ENCODE assay signal across 21 cellular contexts in genomic region chr15:77853008-77853328, GRCh38.
"Had no signal": no experiment of that assay in that cellular context is flagged by ENCODE, and none has a peak within 500 bp of the region (broad histone marks: within the 10 kb centered on the region; RNA-seq: fewer than 3 reads in every experiment).

No MANE protein-coding gene starts in this region.

- H3K36me3 ChIP-seq: brain microvascular endothelial cell, cardiac muscle cell, Peyer's patch, SJSA1 had no signal

- H3K27ac ChIP-seq: brain microvascular endothelial cell, cardiac muscle cell, Peyer's patch, SJSA1 had no signal

- H3K4me3 ChIP-seq: cardiac muscle cell, K562, Peyer's patch, SJSA1 had no signal

- DNase-seq: activated CD4-positive, alpha-beta T cell treated with anti-CD3 and anti-CD28 coated beads for 1 hour; activated CD4-positive, alpha-beta T cell treated with anti-CD3 and anti-CD28 coated beads, Interleukin-2, amount 10 ng/mL, durations not matched to agents 24 days and 14 days; activated CD4-positive, alpha-beta T cell treated with anti-CD3 and anti-CD28 coated beads, Interleukin-2, amount 50 U/mL, for 48 hours; activated CD8-positive, alpha-beta memory T cell treated with anti-CD3 and anti-CD28 coated beads, Interleukin-2, amount 10 ng/mL, durations not matched to agents 7 days and 5 days; activated effector memory CD4-positive, alpha-beta T cell treated with Interleukin-2 at 50 U/mL for 16 hours; activated naive CD4-positive, alpha-beta T cell; activated T-cell treated with anti-CD3 and anti-CD28 coated beads, Interleukin-2, amount 50 U/mL, for 24 hours; brain microvascular endothelial cell; Karpas-422; MM.1S; NCI-H1048; NCI-H1417 treated with DMSO at 0.1 percent for 48 hours; NCI-H1694 treated with DMSO at 0.1 percent for 48 hours; NCI-H2029 treated with DMSO at 0.1 percent for 48 hours; NCI-H446; NCI-H524; SHP77 had no signal

- H3K9me3 ChIP-seq: Peyer's patch, SJSA1 had no signal

- H3K27me3 ChIP-seq: brain microvascular endothelial cell, Peyer's patch had no signal

- FAIRE-seq: K562 had no signal

- ATAC-seq: activated CD8-positive, alpha-beta memory T cell treated with anti-CD3 and anti-CD28 coated beads, Interleukin-2, amount 10 ng/mL, durations not matched to agents 7 days and 5 days; K562 had no signal

- H3K4me1 ChIP-seq: Peyer's patch, SJSA1 had no signal
